Comparison of ENCODE assay signal across 1 cellular context in the genomic region with DNA sequence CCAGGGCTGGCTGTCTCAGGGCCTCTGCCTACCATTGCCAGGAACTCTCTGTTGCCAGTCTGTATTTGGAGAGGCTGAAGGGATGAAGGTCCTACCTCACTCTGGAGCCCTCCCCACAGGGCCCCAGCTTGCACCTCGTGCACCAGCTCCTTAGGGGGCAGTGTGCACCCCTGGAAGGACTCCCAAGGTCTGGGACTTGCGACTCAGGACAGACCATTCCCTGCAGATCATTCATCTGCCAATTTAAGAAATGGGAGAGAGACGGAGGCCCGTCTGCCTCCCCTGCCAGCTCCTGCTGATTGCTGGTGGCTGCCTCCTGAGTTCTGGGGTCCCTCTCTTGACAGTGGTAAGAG.
TF ChIP-seq lines count a peak whose summit lies in the region.

No MANE protein-coding gene starts in this region.

TF ChIP-seq in HepG2, 621 proteins besides CTCF, POLR2A, EP300 and RAD21 (continued from another document and continues in another):
- TF ChIP-seq IRF2 (CRISPR knock-in tag; IDR thresholded peaks at IDR 0.05) (peak; percentile 42; the same call in 1 of the 2 replicates), ZFX (CRISPR knock-in tag; IDR thresholded peaks at IDR 0.05; ENCODE audit: low read depth) (peak; percentile 28; the same call in 1 of the 2 replicates), ZNF430 (CRISPR knock-in tag; IDR thresholded peaks at IDR 0.05) (0 out of 2 replicates have a peak, but pooled peaks have one; percentile 9), SNAI1 (CRISPR knock-in tag; IDR thresholded peaks at IDR 0.05; ENCODE audit: borderline replicate concordance) (peak; percentile 70; the same call in 1 of the 2 replicates), ZFP41 (CRISPR knock-in tag; IDR thresholded peaks at IDR 0.05; ENCODE audit: borderline replicate concordance) (no peak), GATAD2A (CRISPR knock-in tag; IDR thresholded peaks at IDR 0.05) (peak; percentile 49; the same call in 1 of the 2 replicates), SAP130 (CRISPR knock-in tag; IDR thresholded peaks at IDR 0.05; ENCODE audit: low read depth) (peak; percentile 52; the same call in 1 of the 2 replicates), XRCC5 (optimal IDR thresholded peaks at IDR 0.05; ENCODE audit: low read length) (peak; percentile 64), SMC3 (IDR thresholded peaks at IDR 0.05; ENCODE audit: low read length) (peak; percentile 67), NCOA2 (CRISPR knock-in tag; IDR thresholded peaks at IDR 0.05) (0 out of 2 replicates have a peak, but pooled peaks have one; percentile 23), JARID2 (CRISPR knock-in tag; IDR thresholded peaks at IDR 0.05; ENCODE audit: insufficient replicate concordance) (no peak), CAMTA2 (CRISPR knock-in tag; IDR thresholded peaks at IDR 0.05; ENCODE audit: borderline replicate concordance) (no peak), SMAD3 (CRISPR knock-in tag; IDR thresholded peaks at IDR 0.05) (no peak), SP4 (CRISPR knock-in tag; IDR thresholded peaks at IDR 0.05) (0 out of 2 replicates have a peak, but pooled peaks have one; percentile 27), ZNF460 (CRISPR knock-in tag; IDR thresholded peaks at IDR 0.05; ENCODE audit: borderline replicate concordance) (no peak), KLF16 (CRISPR knock-in tag; IDR thresholded peaks at IDR 0.05) (peak in 1 of 2 experiments; percentile 39; a peak in 1 of 4 replicates), ZNF619 (CRISPR knock-in tag; IDR thresholded peaks at IDR 0.05) (no peak), ZNF841 (CRISPR knock-in tag; IDR thresholded peaks at IDR 0.05; ENCODE audit: borderline replicate concordance) (no peak), KDM5B (CRISPR knock-in tag; IDR thresholded peaks at IDR 0.05; ENCODE audit: borderline replicate concordance) (0 out of 2 replicates have a peak, but pooled peaks have one; percentile 39), ZNF205 (CRISPR knock-in tag; IDR thresholded peaks at IDR 0.05) (no peak), ZNF792 (CRISPR knock-in tag; IDR thresholded peaks at IDR 0.05) (0 out of 2 replicates have a peak, but pooled peaks have one; percentile 45), CCDC6 (CRISPR knock-in tag; IDR thresholded peaks at IDR 0.05) (0 out of 2 replicates have a peak, but pooled peaks have one; percentile 49), TBX2 (CRISPR knock-in tag; IDR thresholded peaks at IDR 0.05; ENCODE audit: borderline replicate concordance) (0 out of 2 replicates have a peak, but pooled peaks have one; percentile 5), POGZ (CRISPR knock-in tag; IDR thresholded peaks at IDR 0.05) (0 out of 2 replicates have a peak, but pooled peaks have one; percentile 13), SRSF4 (IDR thresholded peaks at IDR 0.05; ENCODE audit: low read depth, low read length, poor library complexity, severe bottlenecking) (no peak), ZNF749 (CRISPR knock-in tag; IDR thresholded peaks at IDR 0.05; ENCODE audit: borderline replicate concordance) (0 out of 2 replicates have a peak, but pooled peaks have one; percentile 28), U2AF2 (IDR thresholded peaks at IDR 0.05; ENCODE audit: low read depth, low read length) (no peak), FOSL2 (CRISPR knock-in tag; IDR thresholded peaks at IDR 0.05) (peak; percentile 25; the same call in 1 of the 2 replicates), MIXL1 (CRISPR knock-in tag; IDR thresholded peaks at IDR 0.05) (no peak), DNMT1 (CRISPR knock-in tag; IDR thresholded peaks at IDR 0.05) (no peak), NRL (CRISPR knock-in tag; IDR thresholded peaks at IDR 0.05; ENCODE audit: borderline replicate concordance) (0 out of 2 replicates have a peak, but pooled peaks have one; percentile 16), MYC (CRISPR knock-in tag; IDR thresholded peaks at IDR 0.05; ENCODE audit: borderline replicate concordance) (peak; percentile 47; the same call in 1 of the 2 replicates), RXRB (CRISPR knock-in tag; IDR thresholded peaks at IDR 0.05; ENCODE audit: borderline replicate concordance) (0 out of 2 replicates have a peak, but pooled peaks have one; percentile 46), THAP11 (CRISPR knock-in tag; IDR thresholded peaks at IDR 0.05) (peak; percentile 31; the same call in 1 of the 2 replicates), ZFP91 (CRISPR knock-in tag; IDR thresholded peaks at IDR 0.05; ENCODE audit: borderline replicate concordance) (peak; percentile 42; the same call in 1 of the 2 replicates), NR2F6 (IDR thresholded peaks at IDR 0.05) (no peak), NR2F6 (CRISPR knock-in tag; IDR thresholded peaks at IDR 0.05) (peak; percentile 11; the same call in 1 of the 2 replicates), ZNF264 (CRISPR knock-in tag; IDR thresholded peaks at IDR 0.05) (0 out of 2 replicates have a peak, but pooled peaks have one; percentile 2), YY1 (IDR thresholded peaks at IDR 0.05; ENCODE audit: insufficient read depth, insufficient replicate concordance, low read depth, low read length) (peak; percentile 10), KDM2A (CRISPR knock-in tag; IDR thresholded peaks at IDR 0.05; ENCODE audit: borderline replicate concordance, low read depth) (0 out of 2 replicates have a peak, but pooled peaks have one; percentile 13), SOX6 (IDR thresholded peaks at IDR 0.05) (no peak), SOX6 (CRISPR knock-in tag; IDR thresholded peaks at IDR 0.05) (0 out of 2 replicates have a peak, but pooled peaks have one; percentile 19), ZSCAN9 (CRISPR knock-in tag; IDR thresholded peaks at IDR 0.05; ENCODE audit: borderline replicate concordance) (peak; percentile 35; the same call in 1 of the 2 replicates), KAT8 (CRISPR knock-in tag; IDR thresholded peaks at IDR 0.05) (peak; percentile 10; the same call in 1 of the 2 replicates), MYPOP (CRISPR knock-in tag; IDR thresholded peaks at IDR 0.05) (no peak), TFE3 (CRISPR knock-in tag; IDR thresholded peaks at IDR 0.05) (0 out of 2 replicates have a peak, but pooled peaks have one; percentile 16), MEIS2 (CRISPR knock-in tag; IDR thresholded peaks at IDR 0.05) (no peak; the same call in 1 of the 2 replicates), BCL6 (CRISPR knock-in tag; IDR thresholded peaks at IDR 0.05) (0 out of 2 replicates have a peak, but pooled peaks have one; percentile 20), DRAP1 (CRISPR knock-in tag; IDR thresholded peaks at IDR 0.05) (0 out of 2 replicates have a peak, but pooled peaks have one; percentile 10), REPIN1 (CRISPR knock-in tag; IDR thresholded peaks at IDR 0.05; ENCODE audit: borderline replicate concordance, low read depth) (no peak), ARNT2 (CRISPR knock-in tag; IDR thresholded peaks at IDR 0.05; ENCODE audit: low read depth) (peak; percentile 13; the same call in 1 of the 2 replicates), CHD4 (IDR thresholded peaks at IDR 0.05; ENCODE audit: borderline replicate concordance, low read length) (no peak), HDAC2 (CRISPR knock-in tag; IDR thresholded peaks at IDR 0.05) (0 out of 2 replicates have a peak, but pooled peaks have one; percentile 40), POLR2AphosphoS2 (IDR thresholded peaks at IDR 0.05; ENCODE audit: low read depth, low read length) (no peak)
- TF ChIP-seq, protein P1, sequence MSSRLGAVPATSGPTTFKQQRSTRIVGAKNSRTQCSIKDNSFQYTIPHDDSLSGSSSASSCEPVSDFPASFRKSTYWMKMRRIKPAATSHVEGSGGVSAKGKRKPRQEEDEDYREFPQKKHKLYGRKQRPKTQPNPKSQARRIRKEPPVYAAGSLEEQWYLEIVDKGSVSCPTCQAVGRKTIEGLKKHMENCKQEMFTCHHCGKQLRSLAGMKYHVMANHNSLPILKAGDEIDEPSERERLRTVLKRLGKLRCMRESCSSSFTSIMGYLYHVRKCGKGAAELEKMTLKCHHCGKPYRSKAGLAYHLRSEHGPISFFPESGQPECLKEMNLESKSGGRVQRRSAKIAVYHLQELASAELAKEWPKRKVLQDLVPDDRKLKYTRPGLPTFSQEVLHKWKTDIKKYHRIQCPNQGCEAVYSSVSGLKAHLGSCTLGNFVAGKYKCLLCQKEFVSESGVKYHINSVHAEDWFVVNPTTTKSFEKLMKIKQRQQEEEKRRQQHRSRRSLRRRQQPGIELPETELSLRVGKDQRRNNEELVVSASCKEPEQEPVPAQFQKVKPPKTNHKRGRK (CRISPR knock-in tag; IDR thresholded peaks at IDR 0.05) = no peak
- TF ChIP-seq, protein P2, sequence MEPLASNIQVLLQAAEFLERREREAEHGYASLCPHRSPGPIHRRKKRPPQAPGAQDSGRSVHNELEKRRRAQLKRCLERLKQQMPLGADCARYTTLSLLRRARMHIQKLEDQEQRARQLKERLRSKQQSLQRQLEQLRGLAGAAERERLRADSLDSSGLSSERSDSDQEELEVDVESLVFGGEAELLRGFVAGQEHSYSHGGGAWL (CRISPR knock-in tag; IDR thresholded peaks at IDR 0.05) = 0 out of 2 replicates have a peak, but pooled peaks have one; percentile 11
- TF ChIP-seq, protein P3, sequence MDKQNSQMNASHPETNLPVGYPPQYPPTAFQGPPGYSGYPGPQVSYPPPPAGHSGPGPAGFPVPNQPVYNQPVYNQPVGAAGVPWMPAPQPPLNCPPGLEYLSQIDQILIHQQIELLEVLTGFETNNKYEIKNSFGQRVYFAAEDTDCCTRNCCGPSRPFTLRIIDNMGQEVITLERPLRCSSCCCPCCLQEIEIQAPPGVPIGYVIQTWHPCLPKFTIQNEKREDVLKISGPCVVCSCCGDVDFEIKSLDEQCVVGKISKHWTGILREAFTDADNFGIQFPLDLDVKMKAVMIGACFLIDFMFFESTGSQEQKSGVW (CRISPR knock-in tag; IDR thresholded peaks at IDR 0.05; ENCODE audit: borderline replicate concordance) = no peak
- TF ChIP-seq, protein P4, sequence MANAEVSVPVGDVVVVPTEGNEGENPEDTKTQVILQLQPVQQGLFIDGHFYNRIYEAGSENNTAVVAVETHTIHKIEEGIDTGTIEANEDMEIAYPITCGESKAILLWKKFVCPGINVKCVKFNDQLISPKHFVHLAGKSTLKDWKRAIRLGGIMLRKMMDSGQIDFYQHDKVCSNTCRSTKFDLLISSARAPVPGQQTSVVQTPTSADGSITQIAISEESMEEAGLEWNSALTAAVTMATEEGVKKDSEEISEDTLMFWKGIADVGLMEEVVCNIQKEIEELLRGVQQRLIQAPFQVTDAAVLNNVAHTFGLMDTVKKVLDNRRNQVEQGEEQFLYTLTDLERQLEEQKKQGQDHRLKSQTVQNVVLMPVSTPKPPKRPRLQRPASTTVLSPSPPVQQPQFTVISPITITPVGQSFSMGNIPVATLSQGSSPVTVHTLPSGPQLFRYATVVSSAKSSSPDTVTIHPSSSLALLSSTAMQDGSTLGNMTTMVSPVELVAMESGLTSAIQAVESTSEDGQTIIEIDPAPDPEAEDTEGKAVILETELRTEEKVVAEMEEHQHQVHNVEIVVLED (CRISPR knock-in tag; IDR thresholded peaks at IDR 0.05; ENCODE audit: borderline replicate concordance) = no peak
- TF ChIP-seq, protein P5, sequence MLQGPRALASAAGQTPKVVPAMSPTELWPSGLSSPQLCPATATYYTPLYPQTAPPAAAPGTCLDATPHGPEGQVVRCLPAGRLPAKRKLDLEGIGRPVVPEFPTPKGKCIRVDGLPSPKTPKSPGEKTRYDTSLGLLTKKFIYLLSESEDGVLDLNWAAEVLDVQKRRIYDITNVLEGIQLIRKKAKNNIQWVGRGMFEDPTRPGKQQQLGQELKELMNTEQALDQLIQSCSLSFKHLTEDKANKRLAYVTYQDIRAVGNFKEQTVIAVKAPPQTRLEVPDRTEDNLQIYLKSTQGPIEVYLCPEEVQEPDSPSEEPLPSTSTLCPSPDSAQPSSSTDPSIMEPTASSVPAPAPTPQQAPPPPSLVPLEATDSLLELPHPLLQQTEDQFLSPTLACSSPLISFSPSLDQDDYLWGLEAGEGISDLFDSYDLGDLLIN (CRISPR knock-in tag; IDR thresholded peaks at IDR 0.05; ENCODE audit: borderline replicate concordance) = no peak
